8 cellular contexts compared by ENCODE assay signal in the genomic region with DNA sequence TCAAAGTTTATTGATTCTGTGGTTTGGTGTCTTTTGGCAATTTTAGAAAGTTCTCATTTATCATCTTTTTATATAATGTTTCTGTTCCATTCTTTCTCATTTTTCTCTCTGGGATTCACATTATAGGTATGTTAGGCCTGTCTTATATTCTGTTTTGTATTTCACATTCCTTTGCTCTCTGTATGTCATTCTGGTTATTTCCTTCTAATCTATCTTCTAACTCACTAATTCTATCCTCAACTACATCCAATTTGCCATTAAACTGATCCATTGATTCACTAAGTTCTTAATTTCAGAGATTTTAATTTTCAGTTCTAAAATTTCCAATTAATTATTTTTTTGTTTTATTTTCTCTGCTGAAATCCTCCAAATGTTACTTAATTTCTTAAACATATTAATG.
"Had no signal": no experiment of that assay in that cellular context is flagged by ENCODE, and none has a peak within 500 bp of the region (broad histone marks: within the 10 kb centered on the region; RNA-seq: fewer than 3 reads in every experiment).

No MANE protein-coding gene starts in this region.

- FAIRE-seq: HTR-8/SVneo had no signal

- H3K4me3 ChIP-seq: GM23338, HAP-1 had no signal

- DNase-seq: H7, IMR-90, KBM-7 had no signal

- H3K4me3 Mint-ChIP-seq: GM23338 had no signal

- H3K27ac ChIP-seq: KMS-11 had no signal

- H3K4me2 ChIP-seq: GM23338, KMS-11 had no signal

- H3K36me3 ChIP-seq: HAP-1 had no signal

- H3K9ac ChIP-seq: KMS-11 had no signal

- H2AFZ ChIP-seq: GM23338 had no signal

- H3K4me1 ChIP-seq: HAP-1 had no signal

- H3K27ac Mint-ChIP-seq: GM23338 had no signal

- ATAC-seq: GM23338, HCT116 had no signal

- H3K9me3 ChIP-seq: HAP-1 had no signal
